Comparison of ENCODE assay signal across 8 cellular contexts in genomic region chr21:25734654-25735220, GRCh38. TPM values are rescaled to one million over a fixed set of nuclear protein-coding genes. Genes with fewer than 3 reads are reported as not detected.
DNase-seq lines count a peak whose midpoint lies in the region; ATAC-seq, FAIRE-seq and TF ChIP-seq lines count a peak whose summit lies in the region.

TSS of gene ATP5PF (minus strand) at chr21:25734904. CDS start at chr21:25729794, 5,110 bp downstream.
TSS of gene GABPA (plus strand) at chr21:25734972. CDS start at chr21:25741599, 6,627 bp downstream.

- H3K36me3 ChIP-seq in right atrium auricular region = peaks cover 17% of the 10 kb centered on the region
- no peaks in the 10 kb centered on the region for H3K36me3 ChIP-seq in psoas muscle (ENCODE audit: insufficient read depth in 1 of 2, low read depth in 1 of 2)

- intact Hi-C loops in psoas muscle (cut with DNase I) = loop anchor here in 1 of 2 donors (5.0 kb wide), 1 partner anchor 127 kb away; the partner anchor contains the start of gene MRPL39

- peaks cover 0 to 60% of the 10 kb centered on the region in 2 donors for H3K4me1 ChIP-seq in right atrium auricular region
- H3K4me1 ChIP-seq in psoas muscle = peaks cover 52% of the 10 kb centered on the region

- ATAC-seq in GM18498 (IDR thresholded peaks at IDR 0.05; ENCODE audit: unreplicated experiment) (peak; percentile 90), HG02938 (IDR thresholded peaks at IDR 0.05; ENCODE audit: unreplicated experiment) (peak; percentile 90), psoas muscle (peak; percentile 89 to 94 (median 94))

- 0% methylated on average over 33 of the region's 33 CpGs for WGBS in psoas muscle, 3 donors

- peak; percentile 42 for FAIRE-seq in urothelium cell line (lab: Jason Lieb, UNC)

- no peaks in the 10 kb centered on the region for H3K9me3 ChIP-seq in right atrium auricular region
- H3K9me3 ChIP-seq in psoas muscle = no peaks in the 10 kb centered on the region

- peak; percentile 92 to 95 for DNase-seq in NCI-H187 (lab: John Stamatoyannopoulos, UW)
- DNase-seq in T-helper 2 cell = peak; percentile 94 to 100 (median 97)
- peak; percentile 96 for DNase-seq in right atrium auricular region (ENCODE audit: low spot score)
- DNase-seq in psoas muscle = peak; percentile 97 to 99
- DNase-seq in urothelium cell line (ENCODE audit: low spot score) = peak; percentile 92

- H3K27me3 ChIP-seq in right atrium auricular region = no peaks in the 10 kb centered on the region
- H3K27me3 ChIP-seq in psoas muscle (ENCODE audit: insufficient read depth in 3 of 3, low read length in 2 of 3) = no peaks in the 10 kb centered on the region

- H3K27ac ChIP-seq in angular gyrus (ENCODE audit: low read depth, low read length) = peak within 1 kb of the TSS; percentile 99
- peak within 1 kb of the TSS; percentile 99 to 100 for H3K27ac ChIP-seq in right atrium auricular region
- H3K27ac ChIP-seq in psoas muscle = peak within 1 kb of the TSS; percentile 97

- TF ChIP-seq CTCF in right atrium auricular region (IDR thresholded peaks at IDR 0.05) = no peak
- no peak for TF ChIP-seq CTCF in psoas muscle (IDR thresholded peaks at IDR 0.05)

- peak within 1 kb of the TSS; percentile 91 to 98 for H3K4me3 ChIP-seq in right atrium auricular region
- peak within 1 kb of the TSS; percentile 93 for H3K4me3 ChIP-seq in psoas muscle

RNA-seq across cellular contexts. Expression of gene ATP5PF, which starts in this region (rescaled TPM):
- total RNA-seq in right atrium auricular region (100 to 1,000 TPM; 323 to 740 TPM), psoas muscle (100 to 1,000 TPM; 355 to 424 (median 366) TPM)
- 1,000 to 10,000 TPM in 2 of 3 donors, 100 to 1,000 TPM in 1; 699 to 1,142 (median 1,010) TPM for polyA plus RNA-seq in psoas muscle

RNA-seq across cellular contexts. Expression of gene GABPA, which starts in this region (rescaled TPM):
- total RNA-seq in right atrium auricular region (10 to 100 TPM; 13.9 to 18.1 TPM), psoas muscle (10 to 100 TPM; 12.1 to 22.3 (median 16.4) TPM)
- 10 to 100 TPM in 1 of 3 donors, 1 to 10 TPM in 2; 5.7 to 16.9 (median 6.1) TPM for polyA plus RNA-seq in psoas muscle

Comparison
In these comparisons a context has a peak if more than half of its experiments do, and no peak if none do; other contexts are left out.
1. Peak in every context shown above with its lines: DNase-seq, ATAC-seq, H3K4me3 ChIP-seq and H3K27ac ChIP-seq.